1 cellular context compared by ENCODE assay signal in the genomic region with DNA sequence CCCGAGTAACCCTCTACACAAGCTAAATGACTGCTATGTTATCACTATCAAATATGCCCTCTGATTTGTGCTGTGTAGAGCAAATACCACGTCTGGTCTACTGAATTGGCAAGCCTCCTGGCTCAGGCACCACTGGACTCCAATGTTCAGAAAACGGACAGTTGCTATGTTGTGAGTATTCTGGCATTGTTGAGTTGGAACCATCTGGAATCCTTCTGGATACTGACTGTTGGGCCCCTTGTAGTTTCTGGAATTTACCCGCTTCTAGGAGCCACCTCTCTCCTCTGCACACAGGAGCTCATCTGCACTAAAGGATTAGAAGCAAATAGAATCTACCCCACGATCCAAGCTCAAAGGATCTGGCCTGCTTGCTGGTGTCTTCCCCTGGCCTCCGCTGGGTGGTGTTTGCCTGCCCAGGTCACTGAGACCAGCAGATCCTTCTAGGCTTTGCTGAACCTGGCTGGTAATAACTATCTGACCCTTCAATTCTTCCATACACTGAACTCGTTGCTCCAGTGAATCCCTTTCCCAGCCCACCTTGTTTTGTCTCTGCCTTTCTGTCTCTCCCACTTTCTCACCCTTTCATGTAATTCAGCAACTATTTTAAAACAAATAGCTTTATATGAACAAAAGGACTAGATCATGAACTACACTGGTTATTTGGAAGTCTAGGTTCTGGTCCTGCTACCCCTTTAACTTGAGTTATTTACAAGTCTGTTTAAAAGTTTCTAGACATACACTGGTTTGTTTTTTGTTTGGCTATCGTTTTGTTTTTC.
A peak's percentile ranks its signal among the peaks of the same experiment; 100 is the strongest.
TF ChIP-seq lines count a peak whose summit lies in the region.

No MANE protein-coding gene starts in this region.

TF ChIP-seq in HepG2, 621 proteins besides CTCF, POLR2A, EP300 and RAD21 (continued from another document):
- TF ChIP-seq, protein P1, sequence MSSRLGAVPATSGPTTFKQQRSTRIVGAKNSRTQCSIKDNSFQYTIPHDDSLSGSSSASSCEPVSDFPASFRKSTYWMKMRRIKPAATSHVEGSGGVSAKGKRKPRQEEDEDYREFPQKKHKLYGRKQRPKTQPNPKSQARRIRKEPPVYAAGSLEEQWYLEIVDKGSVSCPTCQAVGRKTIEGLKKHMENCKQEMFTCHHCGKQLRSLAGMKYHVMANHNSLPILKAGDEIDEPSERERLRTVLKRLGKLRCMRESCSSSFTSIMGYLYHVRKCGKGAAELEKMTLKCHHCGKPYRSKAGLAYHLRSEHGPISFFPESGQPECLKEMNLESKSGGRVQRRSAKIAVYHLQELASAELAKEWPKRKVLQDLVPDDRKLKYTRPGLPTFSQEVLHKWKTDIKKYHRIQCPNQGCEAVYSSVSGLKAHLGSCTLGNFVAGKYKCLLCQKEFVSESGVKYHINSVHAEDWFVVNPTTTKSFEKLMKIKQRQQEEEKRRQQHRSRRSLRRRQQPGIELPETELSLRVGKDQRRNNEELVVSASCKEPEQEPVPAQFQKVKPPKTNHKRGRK (CRISPR knock-in tag; IDR thresholded peaks at IDR 0.05): peak; percentile 84; the same call in 1 of the 2 replicates
- TF ChIP-seq, protein P2, sequence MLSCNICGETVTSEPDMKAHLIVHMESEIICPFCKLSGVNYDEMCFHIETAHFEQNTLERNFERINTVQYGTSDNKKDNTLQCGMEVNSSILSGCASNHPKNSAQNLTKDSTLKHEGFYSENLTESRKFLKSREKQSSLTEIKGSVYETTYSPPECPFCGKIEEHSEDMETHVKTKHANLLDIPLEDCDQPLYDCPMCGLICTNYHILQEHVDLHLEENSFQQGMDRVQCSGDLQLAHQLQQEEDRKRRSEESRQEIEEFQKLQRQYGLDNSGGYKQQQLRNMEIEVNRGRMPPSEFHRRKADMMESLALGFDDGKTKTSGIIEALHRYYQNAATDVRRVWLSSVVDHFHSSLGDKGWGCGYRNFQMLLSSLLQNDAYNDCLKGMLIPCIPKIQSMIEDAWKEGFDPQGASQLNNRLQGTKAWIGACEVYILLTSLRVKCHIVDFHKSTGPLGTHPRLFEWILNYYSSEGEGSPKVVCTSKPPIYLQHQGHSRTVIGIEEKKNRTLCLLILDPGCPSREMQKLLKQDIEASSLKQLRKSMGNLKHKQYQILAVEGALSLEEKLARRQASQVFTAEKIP (CRISPR knock-in tag; IDR thresholded peaks at IDR 0.05; ENCODE audit: borderline replicate concordance): no peak
- TF ChIP-seq NFRKB (IDR thresholded peaks at IDR 0.05) (no peak), ZMYM2 (CRISPR knock-in tag; IDR thresholded peaks at IDR 0.05) (no peak), NR2C2 (CRISPR knock-in tag; IDR thresholded peaks at IDR 0.05; ENCODE audit: borderline replicate concordance) (no peak), ZBTB21 (CRISPR knock-in tag; IDR thresholded peaks at IDR 0.05) (no peak), IRF2 (CRISPR knock-in tag; IDR thresholded peaks at IDR 0.05) (peak; percentile 74; the same call in 1 of the 2 replicates), HDAC2 (CRISPR knock-in tag; IDR thresholded peaks at IDR 0.05) (0 out of 2 replicates have a peak, but pooled peaks have one; percentile 10), HMG20B (CRISPR knock-in tag; conservative IDR thresholded peaks at IDR 0.05) (no peak; the same call in 1 of the 2 replicates), MEIS2 (CRISPR knock-in tag; IDR thresholded peaks at IDR 0.05) (peak; percentile 80; the same call in 1 of the 2 replicates), SP5 (CRISPR knock-in tag; IDR thresholded peaks at IDR 0.05; ENCODE audit: borderline replicate concordance, low read depth) (0 out of 2 replicates have a peak, but pooled peaks have one; percentile 6), SATB2 (CRISPR knock-in tag; IDR thresholded peaks at IDR 0.05) (peak; percentile 36; the same call in 1 of the 2 replicates), ZNF556 (CRISPR knock-in tag; IDR thresholded peaks at IDR 0.05; ENCODE audit: borderline replicate concordance) (peak; percentile 55; the same call in 1 of the 2 replicates), NCOA2 (CRISPR knock-in tag; IDR thresholded peaks at IDR 0.05) (peak; percentile 22; the same call in 1 of the 2 replicates), ZFP90 (CRISPR knock-in tag; IDR thresholded peaks at IDR 0.05; ENCODE audit: borderline replicate concordance) (no peak), CBX5 (CRISPR knock-in tag; IDR thresholded peaks at IDR 0.05; ENCODE audit: borderline replicate concordance) (peak; percentile 68; the same call in 1 of the 2 replicates), KLF9 (CRISPR knock-in tag; IDR thresholded peaks at IDR 0.05; ENCODE audit: low read depth) (no peak), ZNF547 (CRISPR knock-in tag; IDR thresholded peaks at IDR 0.05) (peak; percentile 58; the same call in 1 of the 2 replicates), RARA (CRISPR knock-in tag; IDR thresholded peaks at IDR 0.05) (peak; percentile 52), ZNF484 (CRISPR knock-in tag; IDR thresholded peaks at IDR 0.05; ENCODE audit: borderline replicate concordance, low read depth) (no peak), MAFF (IDR thresholded peaks at IDR 0.05; ENCODE audit: low read depth, low read length) (no peak), SALL2 (CRISPR knock-in tag; IDR thresholded peaks at IDR 0.05) (no peak), TARDBP (CRISPR knock-in tag; IDR thresholded peaks at IDR 0.05) (peak; percentile 80), ZNF558 (CRISPR knock-in tag; IDR thresholded peaks at IDR 0.05; ENCODE audit: borderline replicate concordance) (no peak), ELF3 (CRISPR knock-in tag; IDR thresholded peaks at IDR 0.05) (peak; percentile 33; the same call in 1 of the 2 replicates), ZNF614 (CRISPR knock-in tag; IDR thresholded peaks at IDR 0.05; ENCODE audit: borderline replicate concordance) (0 out of 2 replicates have a peak, but pooled peaks have one; percentile 50), KAT7 (CRISPR knock-in tag; IDR thresholded peaks at IDR 0.05; ENCODE audit: borderline replicate concordance) (0 out of 2 replicates have a peak, but pooled peaks have one; percentile 45), HDAC1 (CRISPR knock-in tag; IDR thresholded peaks at IDR 0.05) (peak; percentile 80)
- TF ChIP-seq, protein P3, sequence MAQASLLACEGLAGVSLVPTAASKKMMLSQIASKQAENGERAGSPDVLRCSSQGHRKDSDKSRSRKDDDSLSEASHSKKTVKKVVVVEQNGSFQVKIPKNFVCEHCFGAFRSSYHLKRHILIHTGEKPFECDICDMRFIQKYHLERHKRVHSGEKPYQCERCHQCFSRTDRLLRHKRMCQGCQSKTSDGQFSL (CRISPR knock-in tag; IDR thresholded peaks at IDR 0.05): no peak
- TF ChIP-seq, protein P4, sequence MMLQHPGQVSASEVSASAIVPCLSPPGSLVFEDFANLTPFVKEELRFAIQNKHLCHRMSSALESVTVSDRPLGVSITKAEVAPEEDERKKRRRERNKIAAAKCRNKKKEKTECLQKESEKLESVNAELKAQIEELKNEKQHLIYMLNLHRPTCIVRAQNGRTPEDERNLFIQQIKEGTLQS (CRISPR knock-in tag; IDR thresholded peaks at IDR 0.05): no peak; the same call in 1 of the 2 replicates
- TF ChIP-seq, protein P5, sequence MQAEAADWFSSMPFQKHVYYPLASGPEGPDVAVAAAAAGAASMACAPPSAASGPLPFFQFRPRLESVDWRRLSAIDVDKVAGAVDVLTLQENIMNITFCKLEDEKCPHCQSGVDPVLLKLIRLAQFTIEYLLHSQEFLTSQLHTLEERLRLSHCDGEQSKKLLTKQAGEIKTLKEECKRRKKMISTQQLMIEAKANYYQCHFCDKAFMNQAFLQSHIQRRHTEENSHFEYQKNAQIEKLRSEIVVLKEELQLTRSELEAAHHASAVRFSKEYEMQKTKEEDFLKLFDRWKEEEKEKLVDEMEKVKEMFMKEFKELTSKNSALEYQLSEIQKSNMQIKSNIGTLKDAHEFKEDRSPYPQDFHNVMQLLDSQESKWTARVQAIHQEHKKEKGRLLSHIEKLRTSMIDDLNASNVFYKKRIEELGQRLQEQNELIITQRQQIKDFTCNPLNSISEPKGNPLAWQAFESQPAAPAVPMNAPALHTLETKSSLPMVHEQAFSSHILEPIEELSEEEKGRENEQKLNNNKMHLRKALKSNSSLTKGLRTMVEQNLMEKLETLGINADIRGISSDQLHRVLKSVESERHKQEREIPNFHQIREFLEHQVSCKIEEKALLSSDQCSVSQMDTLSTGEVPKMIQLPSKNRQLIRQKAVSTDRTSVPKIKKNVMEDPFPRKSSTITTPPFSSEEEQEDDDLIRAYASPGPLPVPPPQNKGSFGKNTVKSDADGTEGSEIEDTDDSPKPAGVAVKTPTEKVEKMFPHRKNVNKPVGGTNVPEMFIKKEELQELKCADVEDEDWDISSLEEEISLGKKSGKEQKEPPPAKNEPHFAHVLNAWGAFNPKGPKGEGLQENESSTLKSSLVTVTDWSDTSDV (CRISPR knock-in tag; IDR thresholded peaks at IDR 0.05): no peak
- TF ChIP-seq, protein P6, sequence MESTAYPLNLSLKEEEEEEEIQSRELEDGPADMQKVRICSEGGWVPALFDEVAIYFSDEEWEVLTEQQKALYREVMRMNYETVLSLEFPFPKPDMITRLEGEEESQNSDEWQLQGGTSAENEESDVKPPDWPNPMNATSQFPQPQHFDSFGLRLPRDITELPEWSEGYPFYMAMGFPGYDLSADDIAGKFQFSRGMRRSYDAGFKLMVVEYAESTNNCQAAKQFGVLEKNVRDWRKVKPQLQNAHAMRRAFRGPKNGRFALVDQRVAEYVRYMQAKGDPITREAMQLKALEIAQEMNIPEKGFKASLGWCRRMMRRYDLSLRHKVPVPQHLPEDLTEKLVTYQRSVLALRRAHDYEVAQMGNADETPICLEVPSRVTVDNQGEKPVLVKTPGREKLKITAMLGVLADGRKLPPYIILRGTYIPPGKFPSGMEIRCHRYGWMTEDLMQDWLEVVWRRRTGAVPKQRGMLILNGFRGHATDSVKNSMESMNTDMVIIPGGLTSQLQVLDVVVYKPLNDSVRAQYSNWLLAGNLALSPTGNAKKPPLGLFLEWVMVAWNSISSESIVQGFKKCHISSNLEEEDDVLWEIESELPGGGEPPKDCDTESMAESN (CRISPR knock-in tag; conservative IDR thresholded peaks at IDR 0.05): peak; percentile 32; the same call in 1 of the 2 replicates
- TF ChIP-seq, protein P7, sequence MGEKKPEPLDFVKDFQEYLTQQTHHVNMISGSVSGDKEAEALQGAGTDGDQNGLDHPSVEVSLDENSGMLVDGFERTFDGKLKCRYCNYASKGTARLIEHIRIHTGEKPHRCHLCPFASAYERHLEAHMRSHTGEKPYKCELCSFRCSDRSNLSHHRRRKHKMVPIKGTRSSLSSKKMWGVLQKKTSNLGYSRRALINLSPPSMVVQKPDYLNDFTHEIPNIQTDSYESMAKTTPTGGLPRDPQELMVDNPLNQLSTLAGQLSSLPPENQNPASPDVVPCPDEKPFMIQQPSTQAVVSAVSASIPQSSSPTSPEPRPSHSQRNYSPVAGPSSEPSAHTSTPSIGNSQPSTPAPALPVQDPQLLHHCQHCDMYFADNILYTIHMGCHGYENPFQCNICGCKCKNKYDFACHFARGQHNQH (CRISPR knock-in tag; IDR thresholded peaks at IDR 0.05): peak; percentile 46; the same call in 1 of the 2 replicates
- TF ChIP-seq, protein P8, sequence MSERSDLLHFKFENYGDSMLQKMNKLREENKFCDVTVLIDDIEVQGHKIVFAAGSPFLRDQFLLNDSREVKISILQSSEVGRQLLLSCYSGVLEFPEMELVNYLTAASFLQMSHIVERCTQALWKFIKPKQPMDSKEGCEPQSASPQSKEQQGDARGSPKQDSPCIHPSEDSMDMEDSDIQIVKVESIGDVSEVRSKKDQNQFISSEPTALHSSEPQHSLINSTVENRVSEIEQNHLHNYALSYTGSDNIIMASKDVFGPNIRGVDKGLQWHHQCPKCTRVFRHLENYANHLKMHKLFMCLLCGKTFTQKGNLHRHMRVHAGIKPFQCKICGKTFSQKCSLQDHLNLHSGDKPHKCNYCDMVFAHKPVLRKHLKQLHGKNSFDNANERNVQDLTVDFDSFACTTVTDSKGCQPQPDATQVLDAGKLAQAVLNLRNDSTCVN (CRISPR knock-in tag; IDR thresholded peaks at IDR 0.05; ENCODE audit: borderline replicate concordance): peak; percentile 93
- TF ChIP-seq, protein P9, sequence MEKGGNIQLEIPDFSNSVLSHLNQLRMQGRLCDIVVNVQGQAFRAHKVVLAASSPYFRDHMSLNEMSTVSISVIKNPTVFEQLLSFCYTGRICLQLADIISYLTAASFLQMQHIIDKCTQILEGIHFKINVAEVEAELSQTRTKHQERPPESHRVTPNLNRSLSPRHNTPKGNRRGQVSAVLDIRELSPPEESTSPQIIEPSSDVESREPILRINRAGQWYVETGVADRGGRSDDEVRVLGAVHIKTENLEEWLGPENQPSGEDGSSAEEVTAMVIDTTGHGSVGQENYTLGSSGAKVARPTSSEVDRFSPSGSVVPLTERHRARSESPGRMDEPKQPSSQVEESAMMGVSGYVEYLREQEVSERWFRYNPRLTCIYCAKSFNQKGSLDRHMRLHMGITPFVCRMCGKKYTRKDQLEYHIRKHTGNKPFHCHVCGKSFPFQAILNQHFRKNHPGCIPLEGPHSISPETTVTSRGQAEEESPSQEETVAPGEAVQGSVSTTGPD (CRISPR knock-in tag; IDR thresholded peaks at IDR 0.05): no peak
- TF ChIP-seq, protein P10, sequence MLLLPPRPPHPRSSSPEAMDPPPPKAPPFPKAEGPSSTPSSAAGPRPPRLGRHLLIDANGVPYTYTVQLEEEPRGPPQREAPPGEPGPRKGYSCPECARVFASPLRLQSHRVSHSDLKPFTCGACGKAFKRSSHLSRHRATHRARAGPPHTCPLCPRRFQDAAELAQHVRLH (CRISPR knock-in tag; IDR thresholded peaks at IDR 0.05; ENCODE audit: borderline replicate concordance, low read depth): peak; percentile 57; the same call in 1 of the 2 replicates
- TF ChIP-seq, protein P11, sequence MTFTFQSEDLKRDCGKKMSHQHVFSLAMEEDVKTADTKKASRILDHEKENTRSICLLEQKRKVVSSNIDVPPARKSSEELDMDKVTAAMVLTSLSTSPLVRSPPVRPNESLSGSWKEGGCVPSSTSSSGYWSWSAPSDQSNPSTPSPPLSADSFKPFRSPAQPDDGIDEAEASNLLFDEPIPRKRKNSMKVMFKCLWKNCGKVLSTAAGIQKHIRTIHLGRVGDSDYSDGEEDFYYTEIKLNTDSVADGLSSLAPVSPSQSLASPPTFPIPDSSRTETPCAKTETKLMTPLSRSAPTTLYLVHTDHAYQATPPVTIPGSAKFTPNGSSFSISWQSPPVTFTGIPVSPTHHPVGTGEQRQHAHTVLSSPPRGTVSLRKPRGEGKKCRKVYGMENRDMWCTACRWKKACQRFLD (CRISPR knock-in tag; IDR thresholded peaks at IDR 0.05; ENCODE audit: borderline replicate concordance): no peak
- TF ChIP-seq, protein P12, sequence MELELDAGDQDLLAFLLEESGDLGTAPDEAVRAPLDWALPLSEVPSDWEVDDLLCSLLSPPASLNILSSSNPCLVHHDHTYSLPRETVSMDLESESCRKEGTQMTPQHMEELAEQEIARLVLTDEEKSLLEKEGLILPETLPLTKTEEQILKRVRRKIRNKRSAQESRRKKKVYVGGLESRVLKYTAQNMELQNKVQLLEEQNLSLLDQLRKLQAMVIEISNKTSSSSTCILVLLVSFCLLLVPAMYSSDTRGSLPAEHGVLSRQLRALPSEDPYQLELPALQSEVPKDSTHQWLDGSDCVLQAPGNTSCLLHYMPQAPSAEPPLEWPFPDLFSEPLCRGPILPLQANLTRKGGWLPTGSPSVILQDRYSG (CRISPR knock-in tag; IDR thresholded peaks at IDR 0.05): no peak
